Comparison of ENCODE assay signal across 10 cellular contexts in genomic region chr21:31554511-31555022, GRCh38.
DNase-seq lines count a peak whose midpoint lies in the region; ATAC-seq and TF ChIP-seq lines count a peak whose summit lies in the region.
"Had no signal": no experiment of that assay in that cellular context is flagged by ENCODE, and none has a peak within 500 bp of the region (broad histone marks: within the 10 kb centered on the region; RNA-seq: fewer than 3 reads in every experiment).

No MANE protein-coding gene starts in this region.

- H3K4me3 ChIP-seq in breast epithelium, result no peak overlapping the region
- H3K4me3 ChIP-seq in upper lobe of left lung, result no peak overlapping the region
- H3K4me3 ChIP-seq in spleen, result no peak overlapping the region
- H3K4me3 ChIP-seq in vagina, result no peak overlapping the region

- DNase-seq in MCF 10A (ENCODE audit: unreplicated experiment), result peak; percentile 17
- no peak for DNase-seq in breast epithelium (ENCODE audit: low spot score in 2 of 2)
- DNase-seq in HPDE6-E6E7 (ENCODE audit: extremely low spot score), result peak; percentile 27
- peak; percentile 2 for DNase-seq in activated effector memory CD4-positive, alpha-beta T cell treated with Interleukin-2 at 50 U/mL for 16 hours
- DNase-seq in neural crest cell (ENCODE audit: low read depth, low spot score), result peak; percentile 22
- DNase-seq in upper lobe of left lung, result no peak
- DNase-seq in spleen, result no peak
- no peak for DNase-seq in vagina (ENCODE audit: extremely low spot score in 2 of 2)

- H3K27me3 ChIP-seq in breast epithelium, result peaks cover 7 to 16% of the 10 kb centered on the region in 2 donors
- peaks cover 0 to 23% (median 19%) of the 10 kb centered on the region in 4 donors for H3K27me3 ChIP-seq in upper lobe of left lung
- H3K27me3 ChIP-seq in spleen (replicated peaks in 1 of 7), result peaks cover 3 to 48% (median 35%) of the 10 kb centered on the region in 7 donors
- H3K27me3 ChIP-seq in vagina, result no peaks in the 10 kb centered on the region

- peaks cover 5% of the 10 kb centered on the region for H3K4me1 Mint-ChIP-seq in MCF 10A (ENCODE audit: insufficient read depth, unreplicated experiment)
- H3K4me1 Mint-ChIP-seq in neural crest cell, result peaks cover 54% of the 10 kb centered on the region

- no peak for TF ChIP-seq POLR2A in breast epithelium (IDR thresholded peaks at IDR 0.05)
- no peak for TF ChIP-seq POLR2A in upper lobe of left lung (IDR thresholded peaks at IDR 0.05)
- no peak for TF ChIP-seq POLR2A in spleen (IDR thresholded peaks at IDR 0.05)
- TF ChIP-seq POLR2A in vagina (IDR thresholded peaks at IDR 0.05), result no peak

- TF ChIP-seq CTCF in MCF 10A (IDR thresholded peaks at IDR 0.05; ENCODE audit: unreplicated experiment) (no peak), breast epithelium (IDR thresholded peaks at IDR 0.05) (no peak), neural crest cell (conservative IDR thresholded peaks at IDR 0.05) (no peak), upper lobe of left lung (IDR thresholded peaks at IDR 0.05) (no peak), spleen (IDR thresholded peaks at IDR 0.05 in 8 of 11, conservative IDR thresholded peaks at IDR 0.05 in 3 of 11) (no peak), vagina (IDR thresholded peaks at IDR 0.05) (no peak)

- H3K27ac Mint-ChIP-seq in MCF 10A (ENCODE audit: low read depth, unreplicated experiment) (no peak overlapping the region), neural crest cell (ENCODE audit: unreplicated experiment) (peak overlapping the region; percentile 97)

- H3K4me3 Mint-ChIP-seq in MCF 10A (ENCODE audit: unreplicated experiment) (no peak overlapping the region), neural crest cell (peak overlapping the region; percentile 86)

- POLR2A ChIA-PET in MCF 10A (lab: Yijun Ruan, JAX), result no interaction called here

- intact Hi-C loops in MCF 10A (cut with micrococcal nuclease), result loop anchor here (5.0 kb wide), 1 partner anchor 212 kb away; the partner anchor contains the start of gene TIAM1
- intact Hi-C loops in breast epithelium (cut with DNase I; ENCODE audit: low total_unique reads), result no loop called here
- intact Hi-C loops in spleen (cut with DNase I; ENCODE audit: low total_unique reads), result no loop called here
- intact Hi-C loops in vagina (cut with DNase I), result no loop called here

- H3K36me3 ChIP-seq in breast epithelium (no peaks in the 10 kb centered on the region), upper lobe of left lung (no peaks in the 10 kb centered on the region), spleen (no peaks in the 10 kb centered on the region), vagina (no peaks in the 10 kb centered on the region)

- no TSS peak for BruUV-seq in MCF 10A (replicated peaks; lab: Mats Ljungman, UMichigan)

- CTCF ChIA-PET in MCF 10A (lab: Yijun Ruan, JAX), result interaction anchor here (0.6 to 1.4 kb wide), 3 partner anchors 26 to 75 kb away, joined by 3 to 4 read pairs (median 3); no protein-coding TSS in a partner anchor

- no peaks in the 10 kb centered on the region for H3K9me3 Mint-ChIP-seq in MCF 10A (ENCODE audit: unreplicated experiment)
- H3K9me3 Mint-ChIP-seq in neural crest cell, result no peaks in the 10 kb centered on the region
- H3K9me3 Mint-ChIP-seq: naive thymus-derived CD4-positive, alpha-beta T cell had no signal

- no peak for TF ChIP-seq EP300 in upper lobe of left lung (IDR thresholded peaks at IDR 0.05)

- H3K36me3 Mint-ChIP-seq in MCF 10A (ENCODE audit: insufficient read depth, unreplicated experiment) (no peaks in the 10 kb centered on the region), neural crest cell (ENCODE audit: low read depth) (peaks cover 5% of the 10 kb centered on the region)

- H3K4me1 ChIP-seq in breast epithelium, result peaks cover 0 to 13% of the 10 kb centered on the region in 2 donors
- H3K4me1 ChIP-seq in upper lobe of left lung, result peaks cover 20 to 24% (median 22%) of the 10 kb centered on the region in 4 donors
- peaks cover 0 to 36% (median 24%) of the 10 kb centered on the region in 6 donors for H3K4me1 ChIP-seq in spleen
- H3K4me1 ChIP-seq in vagina, result peaks cover 19% of the 10 kb centered on the region

- H3K9me3 ChIP-seq in breast epithelium (no peaks in the 10 kb centered on the region), upper lobe of left lung (no peaks in the 10 kb centered on the region), spleen (no peaks in the 10 kb centered on the region), vagina (no peaks in the 10 kb centered on the region)

- no peaks in the 10 kb centered on the region for H3K27me3 Mint-ChIP-seq in MCF 10A (ENCODE audit: insufficient read depth, unreplicated experiment)
- no peaks in the 10 kb centered on the region for H3K27me3 Mint-ChIP-seq in neural crest cell (ENCODE audit: low read depth)

- 60 to 75% methylated on average over 7 of the region's 7 CpGs for WGBS in upper lobe of left lung, 2 donors
- 58 to 63% (median 60%) methylated on average over 7 of the region's 7 CpGs for WGBS in spleen, 5 donors

- ATAC-seq in upper lobe of left lung (ENCODE audit: low FRiP score in 2 of 2), result no peak
- ATAC-seq: naive thymus-derived CD4-positive, alpha-beta T cell had no signal

- H3K27ac ChIP-seq in breast epithelium (no peak overlapping the region), upper lobe of left lung (no peak overlapping the region), spleen (no peak overlapping the region), vagina (no peak overlapping the region)
- H3K27ac ChIP-seq: VCaP had no signal

Comparison
In these comparisons a context has a peak if more than half of its experiments do, and no peak if none do; other contexts are left out.
1. DNase-seq: peak in MCF 10A (single experiment), HPDE6-E6E7 (single experiment), activated effector memory CD4-positive, alpha-beta T cell treated with Interleukin-2 at 50 U/mL for 16 hours (single experiment) and neural crest cell (single experiment); none in breast epithelium (0 of 2), upper lobe of left lung (0 of 2), spleen (single experiment) and vagina (0 of 2).